1 cellular context compared by ENCODE assay signal in the genomic region with DNA sequence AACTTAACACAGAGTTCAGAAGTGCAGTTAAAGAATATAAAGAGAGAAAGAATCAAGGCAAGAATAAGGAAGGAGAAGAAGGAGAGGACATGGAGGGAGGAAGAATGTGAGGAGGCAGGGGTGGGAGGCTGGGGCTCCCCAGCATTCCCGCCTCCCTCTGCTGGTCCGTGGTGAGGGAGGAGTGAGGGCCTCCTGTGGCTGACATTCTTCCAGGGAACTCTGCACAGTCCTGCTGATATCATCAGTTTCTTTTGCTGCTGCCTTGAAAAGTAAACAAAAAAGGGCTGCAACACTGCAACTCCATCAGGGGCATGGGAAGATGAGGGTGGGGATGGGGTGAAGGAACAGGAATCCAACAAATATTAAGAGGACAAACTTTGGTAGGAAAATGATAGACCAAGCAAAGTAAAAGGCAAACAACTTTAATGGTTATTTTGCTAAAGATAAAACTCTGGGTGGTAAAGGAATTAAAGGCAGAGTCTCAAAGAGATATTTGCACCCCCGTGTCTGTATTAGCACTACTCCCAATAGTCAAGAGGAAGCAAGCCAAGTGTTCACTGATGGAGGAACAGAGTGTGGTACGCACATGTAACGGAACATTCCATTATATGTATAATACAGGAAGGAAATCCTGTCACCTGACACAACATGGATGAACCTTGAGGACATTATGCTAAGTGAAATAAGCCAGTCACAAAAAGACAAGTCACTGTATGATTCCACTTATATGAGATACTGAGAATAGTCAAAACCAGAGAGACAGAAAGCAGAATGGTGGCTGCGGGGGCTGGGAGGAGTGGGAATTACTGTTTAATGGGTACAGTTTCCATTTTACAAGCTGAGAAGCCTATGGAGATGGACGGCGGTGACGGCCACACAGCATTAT.
TF ChIP-seq lines count a peak whose summit lies in the region.

No MANE protein-coding gene starts in this region.

TF ChIP-seq in HepG2, 621 proteins besides CTCF, POLR2A, EP300 and RAD21 (continued from another document and continues in another):
- TF ChIP-seq, protein P1, sequence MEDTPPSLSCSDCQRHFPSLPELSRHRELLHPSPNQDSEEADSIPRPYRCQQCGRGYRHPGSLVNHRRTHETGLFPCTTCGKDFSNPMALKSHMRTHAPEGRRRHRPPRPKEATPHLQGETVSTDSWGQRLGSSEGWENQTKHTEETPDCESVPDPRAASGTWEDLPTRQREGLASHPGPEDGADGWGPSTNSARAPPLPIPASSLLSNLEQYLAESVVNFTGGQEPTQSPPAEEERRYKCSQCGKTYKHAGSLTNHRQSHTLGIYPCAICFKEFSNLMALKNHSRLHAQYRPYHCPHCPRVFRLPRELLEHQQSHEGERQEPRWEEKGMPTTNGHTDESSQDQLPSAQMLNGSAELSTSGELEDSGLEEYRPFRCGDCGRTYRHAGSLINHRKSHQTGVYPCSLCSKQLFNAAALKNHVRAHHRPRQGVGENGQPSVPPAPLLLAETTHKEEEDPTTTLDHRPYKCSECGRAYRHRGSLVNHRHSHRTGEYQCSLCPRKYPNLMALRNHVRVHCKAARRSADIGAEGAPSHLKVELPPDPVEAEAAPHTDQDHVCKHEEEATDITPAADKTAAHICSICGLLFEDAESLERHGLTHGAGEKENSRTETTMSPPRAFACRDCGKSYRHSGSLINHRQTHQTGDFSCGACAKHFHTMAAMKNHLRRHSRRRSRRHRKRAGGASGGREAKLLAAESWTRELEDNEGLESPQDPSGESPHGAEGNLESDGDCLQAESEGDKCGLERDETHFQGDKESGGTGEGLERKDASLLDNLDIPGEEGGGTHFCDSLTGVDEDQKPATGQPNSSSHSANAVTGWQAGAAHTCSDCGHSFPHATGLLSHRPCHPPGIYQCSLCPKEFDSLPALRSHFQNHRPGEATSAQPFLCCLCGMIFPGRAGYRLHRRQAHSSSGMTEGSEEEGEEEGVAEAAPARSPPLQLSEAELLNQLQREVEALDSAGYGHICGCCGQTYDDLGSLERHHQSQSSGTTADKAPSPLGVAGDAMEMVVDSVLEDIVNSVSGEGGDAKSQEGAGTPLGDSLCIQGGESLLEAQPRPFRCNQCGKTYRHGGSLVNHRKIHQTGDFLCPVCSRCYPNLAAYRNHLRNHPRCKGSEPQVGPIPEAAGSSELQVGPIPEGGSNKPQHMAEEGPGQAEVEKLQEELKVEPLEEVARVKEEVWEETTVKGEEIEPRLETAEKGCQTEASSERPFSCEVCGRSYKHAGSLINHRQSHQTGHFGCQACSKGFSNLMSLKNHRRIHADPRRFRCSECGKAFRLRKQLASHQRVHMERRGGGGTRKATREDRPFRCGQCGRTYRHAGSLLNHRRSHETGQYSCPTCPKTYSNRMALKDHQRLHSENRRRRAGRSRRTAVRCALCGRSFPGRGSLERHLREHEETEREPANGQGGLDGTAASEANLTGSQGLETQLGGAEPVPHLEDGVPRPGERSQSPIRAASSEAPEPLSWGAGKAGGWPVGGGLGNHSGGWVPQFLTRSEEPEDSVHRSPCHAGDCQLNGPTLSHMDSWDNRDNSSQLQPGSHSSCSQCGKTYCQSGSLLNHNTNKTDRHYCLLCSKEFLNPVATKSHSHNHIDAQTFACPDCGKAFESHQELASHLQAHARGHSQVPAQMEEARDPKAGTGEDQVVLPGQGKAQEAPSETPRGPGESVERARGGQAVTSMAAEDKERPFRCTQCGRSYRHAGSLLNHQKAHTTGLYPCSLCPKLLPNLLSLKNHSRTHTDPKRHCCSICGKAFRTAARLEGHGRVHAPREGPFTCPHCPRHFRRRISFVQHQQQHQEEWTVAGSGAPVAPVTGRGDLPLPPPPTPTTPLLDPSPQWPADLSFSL (CRISPR knock-in tag; IDR thresholded peaks at IDR 0.05) = no peak
- peak; percentile 20; the same call in 1 of the 2 replicates for TF ChIP-seq ZNF768 (CRISPR knock-in tag; IDR thresholded peaks at IDR 0.05)
- TF ChIP-seq BHLHE40 (IDR thresholded peaks at IDR 0.05; ENCODE audit: low read length) = no peak
- peak; percentile 74 for TF ChIP-seq HDAC2 (CRISPR knock-in tag; IDR thresholded peaks at IDR 0.05)
- TF ChIP-seq DNMT3B (CRISPR knock-in tag; conservative IDR thresholded peaks at IDR 0.05) = no peak
- no peak for TF ChIP-seq NR2F6 (IDR thresholded peaks at IDR 0.05)
- 0 out of 2 replicates have a peak, but pooled peaks have one; percentile 16 for TF ChIP-seq NR2F6 (CRISPR knock-in tag; IDR thresholded peaks at IDR 0.05)
- TF ChIP-seq SOX6 (IDR thresholded peaks at IDR 0.05) = no peak
- peak; percentile 46; the same call in 1 of the 2 replicates for TF ChIP-seq SOX6 (CRISPR knock-in tag; IDR thresholded peaks at IDR 0.05)
- TF ChIP-seq, protein P2, sequence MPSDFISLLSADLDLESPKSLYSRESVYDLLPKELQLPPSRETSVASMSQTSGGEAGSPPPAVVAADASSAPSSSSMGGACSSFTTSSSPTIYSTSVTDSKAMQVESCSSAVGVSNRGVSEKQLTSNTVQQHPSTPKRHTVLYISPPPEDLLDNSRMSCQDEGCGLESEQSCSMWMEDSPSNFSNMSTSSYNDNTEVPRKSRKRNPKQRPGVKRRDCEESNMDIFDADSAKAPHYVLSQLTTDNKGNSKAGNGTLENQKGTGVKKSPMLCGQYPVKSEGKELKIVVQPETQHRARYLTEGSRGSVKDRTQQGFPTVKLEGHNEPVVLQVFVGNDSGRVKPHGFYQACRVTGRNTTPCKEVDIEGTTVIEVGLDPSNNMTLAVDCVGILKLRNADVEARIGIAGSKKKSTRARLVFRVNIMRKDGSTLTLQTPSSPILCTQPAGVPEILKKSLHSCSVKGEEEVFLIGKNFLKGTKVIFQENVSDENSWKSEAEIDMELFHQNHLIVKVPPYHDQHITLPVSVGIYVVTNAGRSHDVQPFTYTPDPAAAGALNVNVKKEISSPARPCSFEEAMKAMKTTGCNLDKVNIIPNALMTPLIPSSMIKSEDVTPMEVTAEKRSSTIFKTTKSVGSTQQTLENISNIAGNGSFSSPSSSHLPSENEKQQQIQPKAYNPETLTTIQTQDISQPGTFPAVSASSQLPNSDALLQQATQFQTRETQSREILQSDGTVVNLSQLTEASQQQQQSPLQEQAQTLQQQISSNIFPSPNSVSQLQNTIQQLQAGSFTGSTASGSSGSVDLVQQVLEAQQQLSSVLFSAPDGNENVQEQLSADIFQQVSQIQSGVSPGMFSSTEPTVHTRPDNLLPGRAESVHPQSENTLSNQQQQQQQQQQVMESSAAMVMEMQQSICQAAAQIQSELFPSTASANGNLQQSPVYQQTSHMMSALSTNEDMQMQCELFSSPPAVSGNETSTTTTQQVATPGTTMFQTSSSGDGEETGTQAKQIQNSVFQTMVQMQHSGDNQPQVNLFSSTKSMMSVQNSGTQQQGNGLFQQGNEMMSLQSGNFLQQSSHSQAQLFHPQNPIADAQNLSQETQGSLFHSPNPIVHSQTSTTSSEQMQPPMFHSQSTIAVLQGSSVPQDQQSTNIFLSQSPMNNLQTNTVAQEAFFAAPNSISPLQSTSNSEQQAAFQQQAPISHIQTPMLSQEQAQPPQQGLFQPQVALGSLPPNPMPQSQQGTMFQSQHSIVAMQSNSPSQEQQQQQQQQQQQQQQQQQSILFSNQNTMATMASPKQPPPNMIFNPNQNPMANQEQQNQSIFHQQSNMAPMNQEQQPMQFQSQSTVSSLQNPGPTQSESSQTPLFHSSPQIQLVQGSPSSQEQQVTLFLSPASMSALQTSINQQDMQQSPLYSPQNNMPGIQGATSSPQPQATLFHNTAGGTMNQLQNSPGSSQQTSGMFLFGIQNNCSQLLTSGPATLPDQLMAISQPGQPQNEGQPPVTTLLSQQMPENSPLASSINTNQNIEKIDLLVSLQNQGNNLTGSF (CRISPR knock-in tag; IDR thresholded peaks at IDR 0.05) = no peak
- peak; percentile 55 for TF ChIP-seq GATAD2A (CRISPR knock-in tag; IDR thresholded peaks at IDR 0.05)
- TF ChIP-seq MEIS2 (CRISPR knock-in tag; IDR thresholded peaks at IDR 0.05) = no peak
- TF ChIP-seq, protein P3, sequence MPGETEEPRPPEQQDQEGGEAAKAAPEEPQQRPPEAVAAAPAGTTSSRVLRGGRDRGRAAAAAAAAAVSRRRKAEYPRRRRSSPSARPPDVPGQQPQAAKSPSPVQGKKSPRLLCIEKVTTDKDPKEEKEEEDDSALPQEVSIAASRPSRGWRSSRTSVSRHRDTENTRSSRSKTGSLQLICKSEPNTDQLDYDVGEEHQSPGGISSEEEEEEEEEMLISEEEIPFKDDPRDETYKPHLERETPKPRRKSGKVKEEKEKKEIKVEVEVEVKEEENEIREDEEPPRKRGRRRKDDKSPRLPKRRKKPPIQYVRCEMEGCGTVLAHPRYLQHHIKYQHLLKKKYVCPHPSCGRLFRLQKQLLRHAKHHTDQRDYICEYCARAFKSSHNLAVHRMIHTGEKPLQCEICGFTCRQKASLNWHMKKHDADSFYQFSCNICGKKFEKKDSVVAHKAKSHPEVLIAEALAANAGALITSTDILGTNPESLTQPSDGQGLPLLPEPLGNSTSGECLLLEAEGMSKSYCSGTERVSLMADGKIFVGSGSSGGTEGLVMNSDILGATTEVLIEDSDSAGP (CRISPR knock-in tag; IDR thresholded peaks at IDR 0.05; ENCODE audit: borderline replicate concordance) = no peak
- TF ChIP-seq, protein P4, sequence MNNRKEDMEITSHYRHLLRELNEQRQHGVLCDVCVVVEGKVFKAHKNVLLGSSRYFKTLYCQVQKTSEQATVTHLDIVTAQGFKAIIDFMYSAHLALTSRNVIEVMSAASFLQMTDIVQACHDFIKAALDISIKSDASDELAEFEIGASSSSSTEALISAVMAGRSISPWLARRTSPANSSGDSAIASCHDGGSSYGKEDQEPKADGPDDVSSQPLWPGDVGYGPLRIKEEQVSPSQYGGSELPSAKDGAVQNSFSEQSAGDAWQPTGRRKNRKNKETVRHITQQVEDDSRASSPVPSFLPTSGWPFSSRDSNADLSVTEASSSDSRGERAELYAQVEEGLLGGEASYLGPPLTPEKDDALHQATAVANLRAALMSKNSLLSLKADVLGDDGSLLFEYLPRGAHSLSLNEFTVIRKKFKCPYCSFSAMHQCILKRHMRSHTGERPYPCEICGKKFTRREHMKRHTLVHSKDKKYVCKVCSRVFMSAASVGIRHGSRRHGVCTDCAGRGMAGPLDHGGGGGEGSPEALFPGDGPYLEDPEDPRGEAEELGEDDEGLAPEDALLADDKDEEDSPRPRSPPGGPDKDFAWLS (CRISPR knock-in tag; IDR thresholded peaks at IDR 0.05; ENCODE audit: borderline replicate concordance) = no peak
- TF ChIP-seq, protein P5, sequence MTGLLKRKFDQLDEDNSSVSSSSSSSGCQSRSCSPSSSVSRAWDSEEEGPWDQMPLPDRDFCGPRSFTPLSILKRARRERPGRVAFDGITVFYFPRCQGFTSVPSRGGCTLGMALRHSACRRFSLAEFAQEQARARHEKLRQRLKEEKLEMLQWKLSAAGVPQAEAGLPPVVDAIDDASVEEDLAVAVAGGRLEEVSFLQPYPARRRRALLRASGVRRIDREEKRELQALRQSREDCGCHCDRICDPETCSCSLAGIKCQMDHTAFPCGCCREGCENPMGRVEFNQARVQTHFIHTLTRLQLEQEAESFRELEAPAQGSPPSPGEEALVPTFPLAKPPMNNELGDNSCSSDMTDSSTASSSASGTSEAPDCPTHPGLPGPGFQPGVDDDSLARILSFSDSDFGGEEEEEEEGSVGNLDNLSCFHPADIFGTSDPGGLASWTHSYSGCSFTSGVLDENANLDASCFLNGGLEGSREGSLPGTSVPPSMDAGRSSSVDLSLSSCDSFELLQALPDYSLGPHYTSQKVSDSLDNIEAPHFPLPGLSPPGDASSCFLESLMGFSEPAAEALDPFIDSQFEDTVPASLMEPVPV (CRISPR knock-in tag; IDR thresholded peaks at IDR 0.05) = no peak
- TF ChIP-seq, protein P6, sequence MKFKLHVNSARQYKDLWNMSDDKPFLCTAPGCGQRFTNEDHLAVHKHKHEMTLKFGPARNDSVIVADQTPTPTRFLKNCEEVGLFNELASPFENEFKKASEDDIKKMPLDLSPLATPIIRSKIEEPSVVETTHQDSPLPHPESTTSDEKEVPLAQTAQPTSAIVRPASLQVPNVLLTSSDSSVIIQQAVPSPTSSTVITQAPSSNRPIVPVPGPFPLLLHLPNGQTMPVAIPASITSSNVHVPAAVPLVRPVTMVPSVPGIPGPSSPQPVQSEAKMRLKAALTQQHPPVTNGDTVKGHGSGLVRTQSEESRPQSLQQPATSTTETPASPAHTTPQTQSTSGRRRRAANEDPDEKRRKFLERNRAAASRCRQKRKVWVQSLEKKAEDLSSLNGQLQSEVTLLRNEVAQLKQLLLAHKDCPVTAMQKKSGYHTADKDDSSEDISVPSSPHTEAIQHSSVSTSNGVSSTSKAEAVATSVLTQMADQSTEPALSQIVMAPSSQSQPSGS (CRISPR knock-in tag; IDR thresholded peaks at IDR 0.05) = 0 out of 2 replicates have a peak, but pooled peaks have one; percentile 14
- TF ChIP-seq RARA (CRISPR knock-in tag; IDR thresholded peaks at IDR 0.05) = peak; percentile 61
- TF ChIP-seq MAFF (IDR thresholded peaks at IDR 0.05; ENCODE audit: low read depth, low read length) = peak; percentile 82
- TF ChIP-seq ARNT2 (CRISPR knock-in tag; IDR thresholded peaks at IDR 0.05; ENCODE audit: low read depth) = no peak
- peak; percentile 88 for TF ChIP-seq ZNF263 (CRISPR knock-in tag; IDR thresholded peaks at IDR 0.05)
- TF ChIP-seq, protein P7, sequence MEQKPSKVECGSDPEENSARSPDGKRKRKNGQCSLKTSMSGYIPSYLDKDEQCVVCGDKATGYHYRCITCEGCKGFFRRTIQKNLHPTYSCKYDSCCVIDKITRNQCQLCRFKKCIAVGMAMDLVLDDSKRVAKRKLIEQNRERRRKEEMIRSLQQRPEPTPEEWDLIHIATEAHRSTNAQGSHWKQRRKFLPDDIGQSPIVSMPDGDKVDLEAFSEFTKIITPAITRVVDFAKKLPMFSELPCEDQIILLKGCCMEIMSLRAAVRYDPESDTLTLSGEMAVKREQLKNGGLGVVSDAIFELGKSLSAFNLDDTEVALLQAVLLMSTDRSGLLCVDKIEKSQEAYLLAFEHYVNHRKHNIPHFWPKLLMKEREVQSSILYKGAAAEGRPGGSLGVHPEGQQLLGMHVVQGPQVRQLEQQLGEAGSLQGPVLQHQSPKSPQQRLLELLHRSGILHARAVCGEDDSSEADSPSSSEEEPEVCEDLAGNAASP (CRISPR knock-in tag; IDR thresholded peaks at IDR 0.05; ENCODE audit: borderline replicate concordance) = no peak
